ENCODE assay signal across 8 cellular contexts in genomic region chr17:39461911-39462641, GRCh38. TPM values are rescaled to one million over a fixed set of nuclear protein-coding genes. Genes with fewer than 3 reads are reported as not detected.
DNase-seq lines count a peak whose midpoint lies in the region; TF ChIP-seq lines count a peak whose summit lies in the region.

No MANE protein-coding gene starts in this region.

- H3K4me3 Mint-ChIP-seq in activated CD4-positive, alpha-beta memory T cell treated with anti-CD3 and anti-CD28 coated beads, Interleukin-2, amount 10 ng/mL, durations not matched to agents 7 days and 5 days = peak overlapping the region; percentile 87

- 0 to 1% methylated on average over 36 to 37 of the region's 37 CpGs for WGBS in esophagus, 2 donors
- 0 to 1% methylated on average over 37 of the region's 37 CpGs for WGBS in thyroid gland, 2 donors

- CTCF ChIA-PET in activated CD4-positive, alpha-beta memory T cell treated with anti-CD3 and anti-CD28 coated beads, Interleukin-2, amount 10 ng/mL, durations not matched to agents 7 days and 5 days (lab: Charles Lee) = interaction anchor here (1.4 to 4.2 kb wide), 2 partner anchors 11 to 43 kb away, joined by 3 to 40 read pairs; partner anchors contain the start of gene MED1

- peaks cover 20 to 36% (median 24%) of the 10 kb centered on the region in 10 experiments for H3K4me1 ChIP-seq in BLaER1 treated with 17β-estradiol and CSF1 and Interleukin-3, amounts not matched to agents 10 nM and 100 nM
- 0 out of 2 replicates have a peak, but pooled peaks cover 5% of the 10 kb centered on the region for H3K4me1 ChIP-seq in HUES6 (ENCODE audit: control insufficient read depth, insufficient read depth, low read length)
- no peaks in the 10 kb centered on the region for H3K4me1 ChIP-seq in esophagus (ENCODE audit: control insufficient read depth in 2 of 2, insufficient read depth in 2 of 2, low read length in 1 of 2)
- peaks cover 19% of the 10 kb centered on the region for H3K4me1 ChIP-seq in muscle layer of colon (ENCODE audit: insufficient read depth, low read length)
- peaks cover 14 to 19% of the 10 kb centered on the region in 2 donors for H3K4me1 ChIP-seq in thyroid gland

- H3K27me3 Mint-ChIP-seq in activated CD4-positive, alpha-beta memory T cell treated with anti-CD3 and anti-CD28 coated beads, Interleukin-2, amount 10 ng/mL, durations not matched to agents 7 days and 5 days = no peaks in the 10 kb centered on the region

- H3K4me2 ChIP-seq in BLaER1 treated with 17β-estradiol and CSF1 and Interleukin-3, amounts not matched to agents 10 nM and 100 nM = peak overlapping the region; percentile 76 to 99 (median 88)

- peaks cover 0 to 5% (median 0%) of the 10 kb centered on the region in 11 experiments; a peak in 1 of 22 replicates for H3K9me3 ChIP-seq in BLaER1 treated with 17β-estradiol and CSF1 and Interleukin-3, amounts not matched to agents 10 nM and 100 nM (replicated peaks in 1 of 11)
- H3K9me3 ChIP-seq in HUES6 (ENCODE audit: control insufficient read depth, insufficient read depth, low read depth, low read length) (no peaks in the 10 kb centered on the region), esophagus (ENCODE audit: control insufficient read depth in 2 of 2, insufficient read depth in 1 of 2, low read depth in 1 of 2, low read length in 1 of 2) (no peaks in the 10 kb centered on the region), muscle layer of colon (ENCODE audit: low read length) (no peaks in the 10 kb centered on the region), thyroid gland (no peaks in the 10 kb centered on the region)

- peak overlapping the region; percentile 93 for H3K27ac Mint-ChIP-seq in activated CD4-positive, alpha-beta memory T cell treated with anti-CD3 and anti-CD28 coated beads, Interleukin-2, amount 10 ng/mL, durations not matched to agents 7 days and 5 days

- H3K9me3 Mint-ChIP-seq in activated CD4-positive, alpha-beta memory T cell treated with anti-CD3 and anti-CD28 coated beads, Interleukin-2, amount 10 ng/mL, durations not matched to agents 7 days and 5 days = no peaks in the 10 kb centered on the region

- peaks cover 31% of the 10 kb centered on the region for H3K4me1 Mint-ChIP-seq in activated CD4-positive, alpha-beta memory T cell treated with anti-CD3 and anti-CD28 coated beads, Interleukin-2, amount 10 ng/mL, durations not matched to agents 7 days and 5 days

- TF ChIP-seq CTCF in thyroid gland (IDR thresholded peaks at IDR 0.05) = no peak

- H3K4me3 ChIP-seq in BLaER1 treated with 17β-estradiol and CSF1 and Interleukin-3, amounts not matched to agents 10 nM and 100 nM = peak overlapping the region; percentile 82 to 98 (median 90)
- peak overlapping the region; percentile 90 for H3K4me3 ChIP-seq in HUES6 (ENCODE audit: low read depth, low read length)
- H3K4me3 ChIP-seq in esophagus (ENCODE audit: low read depth in 1 of 2, low read length in 2 of 2) = peak overlapping the region; percentile 75 to 76
- H3K4me3 ChIP-seq in muscle layer of colon (ENCODE audit: low read depth in 1 of 2, low read length in 2 of 2) = peak overlapping the region; percentile 89 to 97
- H3K4me3 ChIP-seq in thyroid gland (replicated peaks in 1 of 3) = peak overlapping the region; percentile 88 to 89 (median 89)

- H3K27ac ChIP-seq in BLaER1 treated with 17β-estradiol and CSF1 and Interleukin-3, amounts not matched to agents 10 nM and 100 nM = peak overlapping the region; percentile 97 to 100 (median 99)
- H3K27ac ChIP-seq in HUES6 (ENCODE audit: low read depth, low read length) (peak overlapping the region; percentile 95), esophagus (ENCODE audit: low read depth in 2 of 2, low read length in 1 of 2) (peak overlapping the region; percentile 98 to 100), muscle layer of colon (ENCODE audit: low read depth, low read length) (peak overlapping the region; percentile 94), thyroid gland (peak overlapping the region; percentile 93 to 95 (median 94))

- no peak for TF ChIP-seq POLR2A in thyroid gland (IDR thresholded peaks at IDR 0.05)

- POLR2A ChIA-PET in activated CD4-positive, alpha-beta memory T cell treated with anti-CD3 and anti-CD28 coated beads, Interleukin-2, amount 10 ng/mL, durations not matched to agents 7 days and 5 days (lab: Charles Lee) = interaction anchor here (0.6 to 8.4 kb wide), 21 partner anchors 10 to 1853 kb away, joined by 3 to 251 read pairs (median 4); partner anchors contain the start of genes FBXL20, MED1, PSMD3 and SYNRG

- intact Hi-C loops in thyroid gland (cut with DNase I) = no loop called here

- peak overlapping the region; percentile 98 to 100 (median 100) for H3K9ac ChIP-seq in BLaER1 treated with 17β-estradiol and CSF1 and Interleukin-3, amounts not matched to agents 10 nM and 100 nM
- H3K9ac ChIP-seq in HUES6 (ENCODE audit: low read length) = peak overlapping the region; percentile 99
- H3K9ac ChIP-seq in muscle layer of colon (ENCODE audit: low read length) = peak overlapping the region; percentile 89

- H3K36me3 ChIP-seq in BLaER1 treated with 17β-estradiol and CSF1 and Interleukin-3, amounts not matched to agents 10 nM and 100 nM = peaks cover 4 to 34% (median 21%) of the 10 kb centered on the region in 11 experiments; a peak in 20 of 22 replicates
- H3K36me3 ChIP-seq in HUES6 (ENCODE audit: control insufficient read depth, insufficient read depth, low read length) (peaks cover 3% of the 10 kb centered on the region; the same call in 1 of the 2 replicates), esophagus (ENCODE audit: control insufficient read depth in 2 of 2, insufficient read depth in 2 of 2, low read length in 1 of 2) (no peaks in the 10 kb centered on the region), muscle layer of colon (ENCODE audit: insufficient read depth, low read length) (peaks cover 4% of the 10 kb centered on the region), thyroid gland (no peaks in the 10 kb centered on the region)

- H3K27me3 ChIP-seq in BLaER1 treated with 17β-estradiol and CSF1 and Interleukin-3, amounts not matched to agents 10 nM and 100 nM = no peaks in the 10 kb centered on the region
- H3K27me3 ChIP-seq in HUES6 (ENCODE audit: control insufficient read depth, insufficient read depth, low read length) (no peaks in the 10 kb centered on the region), esophagus (ENCODE audit: control insufficient read depth in 1 of 2, insufficient read depth in 2 of 2, low read length in 2 of 2) (no peaks in the 10 kb centered on the region), muscle layer of colon (ENCODE audit: control insufficient read depth in 1 of 2, insufficient read depth in 2 of 2, low read length in 2 of 2) (no peaks in the 10 kb centered on the region), thyroid gland (no peaks in the 10 kb centered on the region)

- H3K36me3 Mint-ChIP-seq in activated CD4-positive, alpha-beta memory T cell treated with anti-CD3 and anti-CD28 coated beads, Interleukin-2, amount 10 ng/mL, durations not matched to agents 7 days and 5 days (ENCODE audit: low read depth) = peaks cover 32% of the 10 kb centered on the region

- peak; percentile 50 for DNase-seq in GM19240 (ENCODE audit: insufficient read length, low spot score)
- peak; percentile 41 for DNase-seq in activated CD4-positive, alpha-beta memory T cell treated with anti-CD3 and anti-CD28 coated beads, Interleukin-2, amount 10 ng/mL, durations not matched to agents 7 days and 5 days
- DNase-seq in thyroid gland = peak in 1 of 2 donors; percentile 67
- DNase-seq in cortex of kidney (lab: John Stamatoyannopoulos, UW) = no peak

- H4K20me1 ChIP-seq in BLaER1 treated with 17β-estradiol and CSF1 and Interleukin-3, amounts not matched to agents 10 nM and 100 nM = peaks cover 43 to 53% (median 52%) of the 10 kb centered on the region in 11 experiments

RNA-seq across cellular contexts. Expression of gene CDK12, which starts 0.8 kb away (rescaled TPM):
- 10 to 100 TPM; 68.1 to 70.7 TPM for total RNA-seq in activated CD4-positive, alpha-beta memory T cell treated with anti-CD3 and anti-CD28 coated beads, Interleukin-2, amount 10 ng/mL, durations not matched to agents 7 days and 5 days
- polyA plus RNA-seq in esophagus = 10 to 100 TPM in 1 of 2 donors, 1 to 10 TPM in 1; 9.4 to 12.9 TPM
- 10 to 100 TPM; 46.1 to 71.6 (median 50.6) TPM for total RNA-seq in thyroid gland

RNA-seq across cellular contexts. Expression of gene MED1, which starts 11.0 kb away (rescaled TPM):
- total RNA-seq in activated CD4-positive, alpha-beta memory T cell treated with anti-CD3 and anti-CD28 coated beads, Interleukin-2, amount 10 ng/mL, durations not matched to agents 7 days and 5 days = 10 to 100 TPM; 51.0 to 51.9 TPM
- 1 to 10 TPM; 5.0 to 6.8 TPM for polyA plus RNA-seq in esophagus
- total RNA-seq in thyroid gland = 10 to 100 TPM; 22.4 to 29.6 (median 25.0) TPM
